Comparison of ENCODE assay signal across 9 cellular contexts in the genomic region with DNA sequence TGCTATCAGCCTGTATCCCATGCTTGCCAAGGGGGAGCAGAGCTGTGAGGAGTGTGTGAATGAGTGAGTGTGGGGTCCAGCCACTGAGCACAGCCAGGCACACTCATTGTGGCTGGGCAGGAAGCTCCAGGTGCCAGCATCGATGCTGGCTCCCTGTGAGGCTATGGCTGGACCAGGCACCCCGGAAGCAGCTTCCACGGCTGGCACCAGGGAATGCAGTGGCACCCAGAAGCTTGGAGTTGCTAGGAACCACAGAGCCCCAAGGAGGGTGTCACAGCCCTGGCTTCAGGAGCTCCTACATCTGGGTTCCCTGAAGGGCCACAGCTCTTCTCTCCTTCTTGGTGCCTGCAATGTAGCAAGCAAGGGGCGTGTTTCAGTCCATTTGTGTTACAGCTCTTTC.
"Had no signal": no experiment of that assay in that cellular context is flagged by ENCODE, and none has a peak within 500 bp of the region (broad histone marks: within the 10 kb centered on the region; RNA-seq: fewer than 3 reads in every experiment).

No MANE protein-coding gene starts in this region.

- H3K36me3 ChIP-seq: HAP-1 had no signal

- H3K9ac ChIP-seq: GM23248 had no signal

- H2AFZ ChIP-seq: GM23248, GM23338 had no signal

- H3K4me1 ChIP-seq: HAP-1 had no signal

- H3K9me3 ChIP-seq: HAP-1 had no signal

- H3K4me3 ChIP-seq: GM23248, GM23338, HAP-1 had no signal

- DNase-seq: GM23248, GOT3, H7, H9, HCEC 1CT, HFFc6 had no signal

- ATAC-seq: GM23338, HCT116 had no signal

- H3K27ac ChIP-seq: GM23248 had no signal

- H3K4me2 ChIP-seq: GM23338 had no signal
